ENCODE assay signal across 20 cellular contexts in genomic region chr5:84130006-84130580, GRCh38.
"Had no signal": no experiment of that assay in that cellular context is flagged by ENCODE, and none has a peak within 500 bp of the region (broad histone marks: within the 10 kb centered on the region; RNA-seq: fewer than 3 reads in every experiment).

No MANE protein-coding gene starts in this region.

- H3K27me3 ChIP-seq: neutrophil, upper lobe of right lung had no signal

- H3K27ac ChIP-seq: left ventricle myocardium inferior, neutrophil, parathyroid adenoma, upper lobe of right lung had no signal

- H3K36me3 ChIP-seq: left ventricle myocardium inferior, neutrophil, upper lobe of right lung had no signal

- H3K4me1 ChIP-seq: left ventricle myocardium inferior, parathyroid adenoma, upper lobe of right lung had no signal

- H3K27me3 Mint-ChIP-seq: activated naive CD8-positive, alpha-beta T cell treated with anti-CD3 and anti-CD28 coated beads for 36 hours; brain; dendritic cell treated with granulocyte-macrophage colony-stimulating factor and Interleukin-4, amounts not matched to agents 40 ng/mL and 50 ng/mL, for 4 days; effector memory CD8-positive, alpha-beta T cell; T-helper 17 cell had no signal

- H3K4me1 Mint-ChIP-seq: activated naive CD8-positive, alpha-beta T cell treated with anti-CD3 and anti-CD28 coated beads for 36 hours; natural killer cell; T-helper 17 cell had no signal

- H3K9me3 Mint-ChIP-seq: activated naive CD8-positive, alpha-beta T cell treated with anti-CD3 and anti-CD28 coated beads for 36 hours; brain; dendritic cell treated with granulocyte-macrophage colony-stimulating factor and Interleukin-4, amounts not matched to agents 40 ng/mL and 50 ng/mL, for 4 days; effector memory CD8-positive, alpha-beta T cell; WTC11 had no signal

- H3K4me3 Mint-ChIP-seq: activated CD8-positive, alpha-beta T cell treated with anti-CD3 and anti-CD28 coated beads, Interleukin-2, amount 10 ng/mL, durations not matched to agents 7 days and 5 days; activated naive CD8-positive, alpha-beta T cell treated with anti-CD3 and anti-CD28 coated beads for 36 hours; activated T-cell treated with anti-CD3 and anti-CD28 coated beads, Interleukin-2, amount 50 U/mL, for 72 hours; brain; dendritic cell treated with granulocyte-macrophage colony-stimulating factor and Interleukin-4, amounts not matched to agents 40 ng/mL and 50 ng/mL, for 4 days; effector memory CD8-positive, alpha-beta T cell; natural killer cell; T-helper 17 cell; WTC11 had no signal

- H3K9me3 ChIP-seq: left ventricle myocardium inferior, neutrophil, upper lobe of right lung had no signal

- H3K4me3 ChIP-seq: left ventricle myocardium inferior, upper lobe of right lung had no signal

- DNase-seq: activated CD4-positive, alpha-beta T cell treated with anti-CD3 and anti-CD28 coated beads for 48 hours; activated CD8-positive, alpha-beta memory T cell treated with anti-CD3 and anti-CD28 coated beads, Interleukin-2, amount 50 U/mL, for 48 hours; activated CD8-positive, alpha-beta T cell treated with anti-CD3 and anti-CD28 coated beads, Interleukin-2, amount 10 ng/mL, durations not matched to agents 7 days and 5 days; activated gamma-delta T cell treated with Interleukin-2 at 50 U/mL for 16 hours; activated naive CD8-positive, alpha-beta T cell treated with anti-CD3 and anti-CD28 coated beads for 36 hours; activated T-cell treated with anti-CD3 and anti-CD28 coated beads, Interleukin-2, amount 50 U/mL, for 72 hours; effector memory CD8-positive, alpha-beta T cell; islet precursor cell; left ventricle myocardium inferior; mesenchymal stem cell; natural killer cell; stimulated activated CD4-positive, alpha-beta T cell treated with anti-CD3 and anti-CD28 coated beads, Interleukin-2, amount 100 ng/mL, for 48 hours; stimulated activated naive CD4-positive, alpha-beta T cell; T-helper 17 cell; upper lobe of right lung had no signal

- ATAC-seq: activated CD8-positive, alpha-beta T cell treated with anti-CD3 and anti-CD28 coated beads, Interleukin-2, amount 10 ng/mL, durations not matched to agents 7 days and 5 days; activated T-cell treated with anti-CD3 and anti-CD28 coated beads, Interleukin-2, amount 50 U/mL, for 72 hours; effector memory CD8-positive, alpha-beta T cell; natural killer cell; T-helper 17 cell; upper lobe of right lung; WTC11 had no signal

- H3K36me3 Mint-ChIP-seq: activated naive CD8-positive, alpha-beta T cell treated with anti-CD3 and anti-CD28 coated beads for 36 hours; brain; natural killer cell; WTC11 had no signal

- H3K27ac Mint-ChIP-seq: activated CD8-positive, alpha-beta T cell treated with anti-CD3 and anti-CD28 coated beads, Interleukin-2, amount 10 ng/mL, durations not matched to agents 7 days and 5 days; activated naive CD8-positive, alpha-beta T cell treated with anti-CD3 and anti-CD28 coated beads for 36 hours; activated T-cell treated with anti-CD3 and anti-CD28 coated beads, Interleukin-2, amount 50 U/mL, for 72 hours; brain; dendritic cell treated with granulocyte-macrophage colony-stimulating factor and Interleukin-4, amounts not matched to agents 40 ng/mL and 50 ng/mL, for 4 days; effector memory CD8-positive, alpha-beta T cell; natural killer cell; T-helper 17 cell; WTC11 had no signal
